20 cellular contexts compared by ENCODE assay signal in the genomic region with DNA sequence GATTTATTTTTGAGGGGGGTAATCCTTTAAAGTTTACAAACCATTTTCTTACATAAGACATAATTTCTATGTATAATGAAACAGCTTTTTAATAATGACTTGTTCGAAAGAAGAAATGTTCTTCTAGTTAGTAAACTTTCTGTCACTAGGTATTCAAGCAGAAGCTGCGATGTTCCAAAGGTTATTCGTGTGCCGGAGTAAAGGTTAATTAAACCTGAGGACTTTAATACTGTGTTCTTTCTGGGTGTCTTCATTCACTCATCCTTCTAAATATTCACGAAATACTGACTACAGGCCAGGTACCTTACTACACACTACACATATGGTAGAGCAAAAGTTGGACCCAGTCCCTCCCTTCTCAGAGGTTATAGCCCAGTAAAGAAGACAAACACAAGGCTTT.
"Had no signal": no experiment of that assay in that cellular context is flagged by ENCODE, and none has a peak within 500 bp of the region (broad histone marks: within the 10 kb centered on the region; RNA-seq: fewer than 3 reads in every experiment).

No MANE protein-coding gene starts in this region.

- H3K9me3 ChIP-seq: SJSA1 had no signal

- H3K4me1 ChIP-seq: SJSA1 had no signal

- H3K36me3 ChIP-seq: SJSA1 had no signal

- H3K9ac ChIP-seq: KMS-11 had no signal

- H3K4me3 ChIP-seq: K562, SJSA1, SK-N-MC had no signal

- FAIRE-seq: K562, RCC 7860 had no signal

- H3K27me3 ChIP-seq: SJSA1 had no signal

- ATAC-seq: K562 had no signal

- H3K27ac ChIP-seq: KMS-11, SJSA1, SK-N-MC had no signal

- DNase-seq: Kasumi-1, MM.1S, NCI-H1092 treated with DMSO at 0.1 percent for 48 hours, NCI-H1417, NCI-H1436 treated with DMSO at 0.1 percent for 48 hours, NCI-H1694, NCI-H1930, NCI-H2081, NCI-H2107, NCI-H2227 treated with DMSO at 0.1 percent for 48 hours, NCI-H524 treated with DMSO at 0.1 percent for 48 hours, NCI-H774, Right ventricle myocardium superior, RPMI8226, SIG-M5 had no signal
